ENCODE assay signal across 24 cellular contexts in the genomic region with DNA sequence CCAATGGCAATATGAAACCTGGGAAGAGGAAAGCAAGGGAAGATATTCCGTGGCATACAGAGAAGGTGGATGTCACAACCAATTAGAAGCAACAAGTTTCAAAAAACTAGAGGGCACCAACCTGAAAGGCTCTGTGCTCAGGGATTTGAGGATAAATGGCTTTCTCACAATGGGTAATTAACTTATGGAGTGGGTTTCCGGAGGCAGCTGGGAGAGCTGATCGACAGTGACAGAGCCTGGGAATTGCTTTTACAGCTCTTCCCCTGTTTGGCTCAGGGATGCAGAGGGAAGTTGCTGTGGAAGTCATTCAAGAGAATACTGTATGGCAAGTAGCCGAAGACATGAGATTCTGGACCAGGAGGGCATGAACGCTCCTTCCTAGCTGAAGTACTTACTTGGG.
"Had no signal": no experiment of that assay in that cellular context is flagged by ENCODE, and none has a peak within 500 bp of the region (broad histone marks: within the 10 kb centered on the region; RNA-seq: fewer than 3 reads in every experiment).

No MANE protein-coding gene starts in this region.

- H3K36me3 Mint-ChIP-seq: activated naive CD4-positive, alpha-beta T cell treated with anti-CD3 and anti-CD28 coated beads, Interleukin-2, amount 10 ng/mL, durations not matched to agents 7 days and 5 days had no signal

- H3K27me3 Mint-ChIP-seq: activated CD4-positive, alpha-beta T cell treated with anti-CD3 and anti-CD28 coated beads, Interleukin-2, amount 10 ng/mL, durations not matched to agents 7 days and 5 days; activated naive CD4-positive, alpha-beta T cell treated with anti-CD3 and anti-CD28 coated beads, Interleukin-2, amount 10 ng/mL, durations not matched to agents 7 days and 5 days; progenitor cell of endocrine pancreas had no signal

- DNase-seq: activated CD4-positive, alpha-beta T cell treated with anti-CD3 and anti-CD28 coated beads, Interleukin-2, amount 10 ng/mL, durations not matched to agents 7 days and 5 days; activated CD8-positive, alpha-beta memory T cell treated with anti-CD3 and anti-CD28 coated beads for 24 hours; activated CD8-positive, alpha-beta memory T cell treated with anti-CD3 and anti-CD28 coated beads, Interleukin-2, amount 50 U/mL, for 48 hours; activated effector memory CD4-positive, alpha-beta T cell treated with Interleukin-2 at 50 U/mL for 16 hours; activated naive CD4-positive, alpha-beta T cell treated with anti-CD3 and anti-CD28 coated beads, Interleukin-2, amount 10 ng/mL, durations not matched to agents 7 days and 5 days; activated naive CD8-positive, alpha-beta T cell treated with anti-CD3 and anti-CD28 coated beads, Interleukin-2, amount 50 U/mL, for 24 hours; activated T-cell treated with anti-CD3 and anti-CD28 coated beads, Interleukin-2, amount 50 U/mL, for 48 hours; aorta; brain microvascular endothelial cell; central memory CD4-positive, alpha-beta T cell; hypothalamus; islet precursor cell; stimulated activated CD4-positive, alpha-beta T cell treated with anti-CD3 and anti-CD28 coated beads, Interleukin-2, amount 100 ng/mL, for 24 hours; stimulated activated naive CD8-positive, alpha-beta T cell treated with anti-CD3 and anti-CD28 coated beads, Interleukin-15, Interleukin-2, amounts not matched to agents 100 U/mL and 50 U/mL, for 24 hours; substantia nigra; T-helper 9 cell; uterus had no signal

- H3K36me3 ChIP-seq: brain microvascular endothelial cell, right atrium auricular region, tibial nerve, uterus had no signal

- H3K4me3 ChIP-seq: lung, right atrium auricular region, tibial nerve, uterus had no signal

- H3K4me3 Mint-ChIP-seq: activated CD4-positive, alpha-beta T cell treated with anti-CD3 and anti-CD28 coated beads, Interleukin-2, amount 10 ng/mL, durations not matched to agents 7 days and 5 days; activated naive CD4-positive, alpha-beta T cell treated with anti-CD3 and anti-CD28 coated beads, Interleukin-2, amount 10 ng/mL, durations not matched to agents 7 days and 5 days; activated naive CD8-positive, alpha-beta T cell treated with anti-CD3 and anti-CD28 coated beads, Interleukin-2, amount 50 U/mL, for 24 hours; nephron had no signal

- H3K27me3 ChIP-seq: brain microvascular endothelial cell, right atrium auricular region, tibial nerve, uterus had no signal

- H3K27ac ChIP-seq: brain microvascular endothelial cell, right atrium auricular region, tibial nerve, uterus had no signal

- H3K27ac Mint-ChIP-seq: activated CD4-positive, alpha-beta T cell treated with anti-CD3 and anti-CD28 coated beads, Interleukin-2, amount 10 ng/mL, durations not matched to agents 7 days and 5 days; activated naive CD4-positive, alpha-beta T cell treated with anti-CD3 and anti-CD28 coated beads, Interleukin-2, amount 10 ng/mL, durations not matched to agents 7 days and 5 days; activated naive CD8-positive, alpha-beta T cell treated with anti-CD3 and anti-CD28 coated beads, Interleukin-2, amount 50 U/mL, for 24 hours; nephron; progenitor cell of endocrine pancreas had no signal

- H3K9me3 Mint-ChIP-seq: activated naive CD4-positive, alpha-beta T cell treated with anti-CD3 and anti-CD28 coated beads, Interleukin-2, amount 10 ng/mL, durations not matched to agents 7 days and 5 days had no signal

- H3K4me1 ChIP-seq: right atrium auricular region, tibial nerve, uterus had no signal

- H3K4me1 Mint-ChIP-seq: activated CD4-positive, alpha-beta T cell treated with anti-CD3 and anti-CD28 coated beads, Interleukin-2, amount 10 ng/mL, durations not matched to agents 7 days and 5 days; activated naive CD4-positive, alpha-beta T cell treated with anti-CD3 and anti-CD28 coated beads, Interleukin-2, amount 10 ng/mL, durations not matched to agents 7 days and 5 days; activated naive CD8-positive, alpha-beta T cell treated with anti-CD3 and anti-CD28 coated beads, Interleukin-2, amount 50 U/mL, for 24 hours; nephron had no signal

- ATAC-seq: activated CD4-positive, CD25-positive, alpha-beta regulatory T cell treated with anti-CD3 and anti-CD28 coated beads, Interleukin-2, amount 50 U/mL, for 24 hours; activated naive CD8-positive, alpha-beta T cell treated with anti-CD3 and anti-CD28 coated beads, Interleukin-2, amount 50 U/mL, for 24 hours; left lobe of liver; stimulated activated naive CD8-positive, alpha-beta T cell treated with anti-CD3 and anti-CD28 coated beads, Interleukin-15, Interleukin-2, amounts not matched to agents 100 U/mL and 50 U/mL, for 24 hours had no signal
